In genomic region chr16:56964243-56965148, GRCh38 we compare ENCODE assay signal across 8 cellular contexts. TPM values are rescaled to one million over a fixed set of nuclear protein-coding genes. Genes with fewer than 3 reads are reported as not detected.
DNase-seq lines count a peak whose midpoint lies in the region; ATAC-seq and TF ChIP-seq lines count a peak whose summit lies in the region.

No MANE protein-coding gene starts in this region.

- peaks cover 23% of the 10 kb centered on the region for H3K4me1 Mint-ChIP-seq in activated T-helper 1 cell treated with anti-CD3 and anti-CD28 coated beads, Interleukin-12 subunit alpha, Interleukin-12 subunit beta, Interleukin-2, Interleukin-4 antibody, amounts not matched to agents 30 ng/mL and 10 ng/mL and 1 ng/mL, durations not matched to agents 14 hours and 24 hours and 36 hours (ENCODE audit: low read depth)

- DNase-seq in RKO (ENCODE audit: low spot score) (peak; percentile 75), fibroblast of the conjunctiva (ENCODE audit: low read depth) (peak; percentile 74), non-pigmented ciliary epithelial cell (ENCODE audit: low read depth) (peak; percentile 46), substantia nigra (lab: John Stamatoyannopoulos, UW) (peak in 42 of 49 donors; percentile 14 to 87 (median 56)), NCI-H345 (lab: John Stamatoyannopoulos, UW) (no peak)
- peak; percentile 89 for DNase-seq in activated T-helper 1 cell treated with anti-CD3 and anti-CD28 coated beads, Interleukin-12 subunit alpha, Interleukin-12 subunit beta, Interleukin-2, Interleukin-4 antibody, amounts not matched to agents 30 ng/mL and 10 ng/mL and 1 ng/mL, durations not matched to agents 14 hours and 24 hours and 36 hours (ENCODE audit: low spot score)

- H3K9me3 Mint-ChIP-seq in activated T-helper 1 cell treated with anti-CD3 and anti-CD28 coated beads, Interleukin-12 subunit alpha, Interleukin-12 subunit beta, Interleukin-2, Interleukin-4 antibody, amounts not matched to agents 30 ng/mL and 10 ng/mL and 1 ng/mL, durations not matched to agents 14 hours and 24 hours and 36 hours, result no peaks in the 10 kb centered on the region

- H3K36me3 Mint-ChIP-seq in activated T-helper 1 cell treated with anti-CD3 and anti-CD28 coated beads, Interleukin-12 subunit alpha, Interleukin-12 subunit beta, Interleukin-2, Interleukin-4 antibody, amounts not matched to agents 30 ng/mL and 10 ng/mL and 1 ng/mL, durations not matched to agents 14 hours and 24 hours and 36 hours (ENCODE audit: low read depth), result no peaks in the 10 kb centered on the region

- ATAC-seq in HG03097 (IDR thresholded peaks at IDR 0.05; ENCODE audit: low FRiP score, unreplicated experiment), result peak; percentile 69

- TF ChIP-seq CTCF in GM12873 (IDR thresholded peaks at IDR 0.05; ENCODE audit: insufficient read depth, low read depth, low read length, missing control alignments), result peak; percentile 97

- no peak overlapping the region for H3K27ac ChIP-seq in substantia nigra (ENCODE audit: low read depth, low read length, poor library complexity, severe bottlenecking)

- intact Hi-C loops in activated T-helper 1 cell treated with anti-CD3 and anti-CD28 coated beads, Interleukin-12 subunit alpha, Interleukin-12 subunit beta, Interleukin-2, Interleukin-4 antibody, amounts not matched to agents 30 ng/mL and 10 ng/mL and 1 ng/mL, durations not matched to agents 14 hours and 24 hours and 36 hours (cut with micrococcal nuclease), result loop anchor here (1.0 kb wide), 2 partner anchors 77 to 204 kb away; no protein-coding TSS in a partner anchor

- no peak overlapping the region for H3K4me3 Mint-ChIP-seq in activated T-helper 1 cell treated with anti-CD3 and anti-CD28 coated beads, Interleukin-12 subunit alpha, Interleukin-12 subunit beta, Interleukin-2, Interleukin-4 antibody, amounts not matched to agents 30 ng/mL and 10 ng/mL and 1 ng/mL, durations not matched to agents 14 hours and 24 hours and 36 hours

- peaks cover 1% of the 10 kb centered on the region for H3K27me3 Mint-ChIP-seq in activated T-helper 1 cell treated with anti-CD3 and anti-CD28 coated beads, Interleukin-12 subunit alpha, Interleukin-12 subunit beta, Interleukin-2, Interleukin-4 antibody, amounts not matched to agents 30 ng/mL and 10 ng/mL and 1 ng/mL, durations not matched to agents 14 hours and 24 hours and 36 hours (ENCODE audit: insufficient read depth)

- H3K27ac Mint-ChIP-seq in activated T-helper 1 cell treated with anti-CD3 and anti-CD28 coated beads, Interleukin-12 subunit alpha, Interleukin-12 subunit beta, Interleukin-2, Interleukin-4 antibody, amounts not matched to agents 30 ng/mL and 10 ng/mL and 1 ng/mL, durations not matched to agents 14 hours and 24 hours and 36 hours, result peak overlapping the region; percentile 59

RNA-seq across cellular contexts. Expression of gene CETP, which starts 2.7 kb away (rescaled TPM):
- total RNA-seq in activated T-helper 1 cell treated with anti-CD3 and anti-CD28 coated beads, Interleukin-12 subunit alpha, Interleukin-12 subunit beta, Interleukin-2, Interleukin-4 antibody, amounts not matched to agents 30 ng/mL and 10 ng/mL and 1 ng/mL, durations not matched to agents 14 hours and 24 hours and 36 hours, result 0.23 and 0.24 TPM in 2 replicates

RNA-seq across cellular contexts. Expression of gene NLRC5, which starts 24.9 kb away (rescaled TPM):
- total RNA-seq in activated T-helper 1 cell treated with anti-CD3 and anti-CD28 coated beads, Interleukin-12 subunit alpha, Interleukin-12 subunit beta, Interleukin-2, Interleukin-4 antibody, amounts not matched to agents 30 ng/mL and 10 ng/mL and 1 ng/mL, durations not matched to agents 14 hours and 24 hours and 36 hours, result 164 and 175 TPM in 2 replicates

RNA-seq across cellular contexts. Expression of gene HERPUD1, which starts 32.6 kb away (rescaled TPM):
- 176 and 178 TPM in 2 replicates for total RNA-seq in activated T-helper 1 cell treated with anti-CD3 and anti-CD28 coated beads, Interleukin-12 subunit alpha, Interleukin-12 subunit beta, Interleukin-2, Interleukin-4 antibody, amounts not matched to agents 30 ng/mL and 10 ng/mL and 1 ng/mL, durations not matched to agents 14 hours and 24 hours and 36 hours
